Comparison of ENCODE assay signal across 14 cellular contexts in the genomic region with DNA sequence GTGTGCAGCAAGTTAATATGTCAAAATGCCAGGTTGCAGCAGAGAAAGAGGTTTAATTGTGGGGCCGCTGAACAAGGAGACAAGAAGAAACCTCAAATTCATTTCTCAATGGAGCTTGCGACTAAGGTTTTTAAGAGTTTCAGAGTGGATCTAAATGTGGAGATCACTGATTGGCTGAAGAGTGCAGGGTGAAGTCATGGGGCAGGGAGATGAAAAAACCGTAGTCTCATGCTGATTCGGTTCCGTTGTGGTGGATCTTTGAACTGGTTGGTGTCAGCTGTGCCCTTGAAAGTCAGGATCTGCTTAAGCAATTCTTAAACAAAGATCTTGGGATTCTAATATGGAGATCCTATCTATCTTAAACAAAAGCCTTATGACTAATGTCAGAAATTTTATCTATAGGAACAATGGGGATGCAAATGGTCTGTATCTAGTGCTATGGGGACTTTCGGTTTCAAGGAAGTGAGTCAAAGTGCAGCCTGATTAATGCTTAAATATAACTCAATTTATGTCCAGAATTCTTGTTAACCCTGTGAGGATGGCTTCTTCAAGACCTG.
DNase-seq lines count a peak whose midpoint lies in the region; ATAC-seq and TF ChIP-seq lines count a peak whose summit lies in the region.
"Had no signal": no experiment of that assay in that cellular context is flagged by ENCODE, and none has a peak within 500 bp of the region (broad histone marks: within the 10 kb centered on the region; RNA-seq: fewer than 3 reads in every experiment).

No MANE protein-coding gene starts in this region.

- ATAC-seq in SK-N-SH treated with all-trans-retinoic acid at 6 μM for 48 hours (peak; percentile 52; the same call in 2 of the 3 replicates), HG03175 (IDR thresholded peaks at IDR 0.05; ENCODE audit: unreplicated experiment) (no peak)
- ATAC-seq: GM12878 had no signal

- DNase-seq in HT1080 (ENCODE audit: low read depth) (peak; percentile 38), epithelial cell of esophagus (ENCODE audit: low read depth) (peak; percentile 14), SKM-1 (lab: John Stamatoyannopoulos, UW; ENCODE audit: unreplicated experiment) (no peak), DMS79 (lab: John Stamatoyannopoulos, UW) (no peak), activated T-cell treated with anti-CD3 and anti-CD28 coated beads for 4 hours (no peak)
- DNase-seq: KG1, NCI-H1417 treated with DMSO at 0.1 percent for 48 hours, NCI-H187 treated with DMSO at 0.1 percent for 48 hours, NCI-H345, NCI-H524 treated with DMSO at 0.1 percent for 48 hours had no signal

- no peak overlapping the region for H3K4me3 ChIP-seq in epithelial cell of esophagus (ENCODE audit: low read length)
- H3K4me3 ChIP-seq: GM12878, SJSA1 had no signal

- no peak for TF ChIP-seq CTCF in epithelial cell of esophagus (IDR thresholded peaks at IDR 0.05; ENCODE audit: insufficient read depth, low read depth, low read length, missing control alignments)

TF ChIP-seq in SK-N-SH treated with all-trans-retinoic acid at 6 μM for 48 hours, 23 proteins besides CTCF, POLR2A, EP300 and RAD21:
- TF ChIP-seq ESRRG (CRISPR knock-in tag; IDR thresholded peaks at IDR 0.05) (no peak), RARB (CRISPR knock-in tag; IDR thresholded peaks at IDR 0.05) (no peak)
- TF ChIP-seq, protein P1, sequence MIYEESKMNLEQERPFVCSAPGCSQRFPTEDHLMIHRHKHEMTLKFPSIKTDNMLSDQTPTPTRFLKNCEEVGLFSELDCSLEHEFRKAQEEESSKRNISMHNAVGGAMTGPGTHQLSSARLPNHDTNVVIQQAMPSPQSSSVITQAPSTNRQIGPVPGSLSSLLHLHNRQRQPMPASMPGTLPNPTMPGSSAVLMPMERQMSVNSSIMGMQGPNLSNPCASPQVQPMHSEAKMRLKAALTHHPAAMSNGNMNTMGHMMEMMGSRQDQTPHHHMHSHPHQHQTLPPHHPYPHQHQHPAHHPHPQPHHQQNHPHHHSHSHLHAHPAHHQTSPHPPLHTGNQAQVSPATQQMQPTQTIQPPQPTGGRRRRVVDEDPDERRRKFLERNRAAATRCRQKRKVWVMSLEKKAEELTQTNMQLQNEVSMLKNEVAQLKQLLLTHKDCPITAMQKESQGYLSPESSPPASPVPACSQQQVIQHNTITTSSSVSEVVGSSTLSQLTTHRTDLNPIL (CRISPR knock-in tag; IDR thresholded peaks at IDR 0.05; ENCODE audit: low read depth) = no peak

Comparison
In these comparisons a context has a peak if more than half of its experiments do, and no peak if none do; other contexts are left out.
1. DNase-seq: peak in HT1080 (single experiment) and epithelial cell of esophagus (single experiment); none in SKM-1 (single experiment), DMS79 (single experiment) and activated T-cell treated with anti-CD3 and anti-CD28 coated beads for 4 hours (single experiment).